Comparison of ENCODE assay signal across 1 cellular context in the genomic region with DNA sequence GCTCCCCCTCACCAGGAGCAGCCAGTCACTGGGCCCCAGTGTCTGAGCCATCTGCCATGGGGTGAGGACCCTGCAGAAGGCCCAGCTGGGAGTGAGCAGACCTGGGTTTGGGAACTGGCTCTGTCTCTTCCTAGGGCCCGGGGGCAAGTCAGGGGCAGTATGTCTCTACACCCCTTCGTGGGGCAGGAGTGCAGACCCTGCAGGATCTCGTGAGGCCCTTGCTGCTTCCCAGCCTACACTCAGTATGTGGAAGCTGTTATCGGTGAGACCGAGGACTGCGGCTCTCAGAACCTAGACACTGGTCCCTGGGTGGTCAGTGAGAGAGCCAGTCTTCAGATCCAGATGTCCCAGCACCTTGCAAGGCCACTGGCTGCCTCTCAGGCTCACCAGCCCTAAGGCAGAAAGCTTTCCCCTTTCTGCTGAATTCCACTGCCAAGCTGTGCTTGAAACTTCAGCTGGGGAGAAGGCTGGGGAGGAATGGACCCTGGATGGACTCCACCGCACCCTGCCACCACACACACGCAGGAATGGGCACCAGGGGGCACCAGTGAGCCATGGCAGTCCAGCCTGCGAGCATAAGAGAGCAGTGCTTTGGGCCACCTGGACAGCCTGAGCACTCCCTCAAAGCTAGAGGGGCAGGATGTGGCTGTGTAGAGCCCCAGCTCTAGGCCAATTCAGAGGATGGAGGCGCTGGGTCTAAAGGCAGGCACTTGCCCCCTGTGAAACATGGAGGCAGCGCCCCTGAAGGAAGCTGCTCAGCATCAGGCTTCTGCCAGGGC.
A peak's percentile ranks its signal among the peaks of the same experiment; 100 is the strongest.
TF ChIP-seq lines count a peak whose summit lies in the region.

No MANE protein-coding gene starts in this region.

TF ChIP-seq in HepG2, 621 proteins besides CTCF, POLR2A, EP300 and RAD21 (continues in another document):
- peak; percentile 34; the same call in 1 of the 2 replicates for TF ChIP-seq ZMYM4 (CRISPR knock-in tag; IDR thresholded peaks at IDR 0.05)
- peak; percentile 20; the same call in 1 of the 2 replicates for TF ChIP-seq NR2F2 (IDR thresholded peaks at IDR 0.05; ENCODE audit: borderline replicate concordance, low read depth)
- peak; percentile 38; the same call in 1 of the 2 replicates for TF ChIP-seq ZNF331 (CRISPR knock-in tag; IDR thresholded peaks at IDR 0.05)
- peak; percentile 87 for TF ChIP-seq SALL1 (CRISPR knock-in tag; IDR thresholded peaks at IDR 0.05)
- no peak for TF ChIP-seq HNF4G (IDR thresholded peaks at IDR 0.05; ENCODE audit: borderline replicate concordance, low read depth, low read length)
- peak; percentile 32; the same call in 1 of the 2 replicates for TF ChIP-seq HNF4G (CRISPR knock-in tag; IDR thresholded peaks at IDR 0.05; ENCODE audit: borderline replicate concordance, low read depth)
- peak; percentile 93; the same call in 1 of the 2 replicates for TF ChIP-seq ZNF567 (CRISPR knock-in tag; IDR thresholded peaks at IDR 0.05; ENCODE audit: borderline replicate concordance)
- peak; percentile 66 for TF ChIP-seq RXRB (CRISPR knock-in tag; IDR thresholded peaks at IDR 0.05; ENCODE audit: borderline replicate concordance)
- peak; percentile 11; the same call in 1 of the 2 replicates for TF ChIP-seq CEBPG (CRISPR knock-in tag; IDR thresholded peaks at IDR 0.05)
- peak; percentile 61; the same call in 1 of the 2 replicates for TF ChIP-seq TBX2 (CRISPR knock-in tag; IDR thresholded peaks at IDR 0.05; ENCODE audit: borderline replicate concordance)
- peak; percentile 66 for TF ChIP-seq TARDBP (CRISPR knock-in tag; IDR thresholded peaks at IDR 0.05)
- no peak for TF ChIP-seq REXO4 (CRISPR knock-in tag; IDR thresholded peaks at IDR 0.05; ENCODE audit: borderline replicate concordance)
- peak; percentile 88; the same call in 1 of the 2 replicates for TF ChIP-seq ZNF354B (CRISPR knock-in tag; IDR thresholded peaks at IDR 0.05)
- peak; percentile 89 for TF ChIP-seq ZNF451 (CRISPR knock-in tag; IDR thresholded peaks at IDR 0.05)
- TF ChIP-seq TGIF2 (CRISPR knock-in tag; IDR thresholded peaks at IDR 0.05): no peak
- no peak for TF ChIP-seq NFKB2 (CRISPR knock-in tag; IDR thresholded peaks at IDR 0.05; ENCODE audit: borderline replicate concordance)
- peak; percentile 69; the same call in 1 of the 2 replicates for TF ChIP-seq ZNF225 (CRISPR knock-in tag; IDR thresholded peaks at IDR 0.05)
- peak; percentile 49; the same call in 1 of the 2 replicates for TF ChIP-seq KDM2A (CRISPR knock-in tag; IDR thresholded peaks at IDR 0.05; ENCODE audit: borderline replicate concordance, low read depth)
- TF ChIP-seq ZNF501 (CRISPR knock-in tag; IDR thresholded peaks at IDR 0.05): peak; percentile 82
- TF ChIP-seq MXD1 (CRISPR knock-in tag; IDR thresholded peaks at IDR 0.05): no peak
- peak; percentile 75 for TF ChIP-seq MED1 (CRISPR knock-in tag; IDR thresholded peaks at IDR 0.05)
- peak; percentile 64; the same call in 1 of the 2 replicates for TF ChIP-seq ZNF205 (CRISPR knock-in tag; IDR thresholded peaks at IDR 0.05)
- TF ChIP-seq YY1 (IDR thresholded peaks at IDR 0.05; ENCODE audit: insufficient read depth, insufficient replicate concordance, low read depth, low read length): peak; percentile 71
- TF ChIP-seq ZNF614 (CRISPR knock-in tag; IDR thresholded peaks at IDR 0.05; ENCODE audit: borderline replicate concordance): peak; percentile 31; the same call in 1 of the 2 replicates
- TF ChIP-seq PHF21A (CRISPR knock-in tag; IDR thresholded peaks at IDR 0.05): no peak
- peak; percentile 53; the same call in 1 of the 2 replicates for TF ChIP-seq ZNF546 (CRISPR knock-in tag; conservative IDR thresholded peaks at IDR 0.05)
- TF ChIP-seq ZNF580 (CRISPR knock-in tag; IDR thresholded peaks at IDR 0.05; ENCODE audit: borderline replicate concordance, low read depth): peak; percentile 29; the same call in 1 of the 2 replicates
- peak; percentile 63; the same call in 1 of the 2 replicates for TF ChIP-seq KDM3A (CRISPR knock-in tag; IDR thresholded peaks at IDR 0.05; ENCODE audit: low read depth)
- TF ChIP-seq ZNF556 (CRISPR knock-in tag; IDR thresholded peaks at IDR 0.05; ENCODE audit: borderline replicate concordance): peak; percentile 39; the same call in 1 of the 2 replicates
- TF ChIP-seq GABPA (IDR thresholded peaks at IDR 0.05; ENCODE audit: low read depth, low read length): no peak
- TF ChIP-seq GABPA (CRISPR knock-in tag; IDR thresholded peaks at IDR 0.05; ENCODE audit: low read depth): no peak
- peak; percentile 18 for TF ChIP-seq ZNF883 (CRISPR knock-in tag; IDR thresholded peaks at IDR 0.05; ENCODE audit: not compliant biosample characterization)
- no peak for TF ChIP-seq U2AF2 (IDR thresholded peaks at IDR 0.05; ENCODE audit: low read depth, low read length)
- peak; percentile 75 for TF ChIP-seq ZNF263 (CRISPR knock-in tag; IDR thresholded peaks at IDR 0.05)
- peak; percentile 66; the same call in 2 of the 3 replicates for TF ChIP-seq MXI1 (IDR thresholded peaks at IDR 0.05; ENCODE audit: borderline replicate concordance, low read depth, low read length)
- peak; percentile 75 for TF ChIP-seq KDM5B (CRISPR knock-in tag; IDR thresholded peaks at IDR 0.05; ENCODE audit: borderline replicate concordance)
- TF ChIP-seq ZNF784 (CRISPR knock-in tag; IDR thresholded peaks at IDR 0.05; ENCODE audit: borderline replicate concordance): no peak
- 0 out of 2 replicates have a peak, but pooled peaks have one; percentile 46 for TF ChIP-seq MIER2 (CRISPR knock-in tag; IDR thresholded peaks at IDR 0.05)
- TF ChIP-seq SOX6 (IDR thresholded peaks at IDR 0.05): no peak
- peak; percentile 47; the same call in 1 of the 2 replicates for TF ChIP-seq SOX6 (CRISPR knock-in tag; IDR thresholded peaks at IDR 0.05)
- TF ChIP-seq, protein P1, sequence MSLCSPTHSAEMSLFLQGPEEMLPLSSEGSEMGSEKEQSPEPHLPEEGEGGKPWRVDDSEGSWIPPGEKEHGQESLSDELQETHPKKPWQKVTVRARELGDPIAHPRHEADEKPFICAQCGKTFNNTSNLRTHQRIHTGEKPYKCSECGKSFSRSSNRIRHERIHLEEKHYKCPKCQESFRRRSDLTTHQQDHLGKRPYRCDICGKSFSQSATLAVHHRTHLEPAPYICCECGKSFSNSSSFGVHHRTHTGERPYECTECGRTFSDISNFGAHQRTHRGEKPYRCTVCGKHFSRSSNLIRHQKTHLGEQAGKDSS (CRISPR knock-in tag; IDR thresholded peaks at IDR 0.05; ENCODE audit: borderline replicate concordance, low read depth): peak; percentile 85; the same call in 1 of the 2 replicates
- peak; percentile 49 for TF ChIP-seq FOXO1 (CRISPR knock-in tag; IDR thresholded peaks at IDR 0.05)
- TF ChIP-seq ZFP91 (CRISPR knock-in tag; IDR thresholded peaks at IDR 0.05; ENCODE audit: borderline replicate concordance): peak; percentile 78; the same call in 1 of the 2 replicates
- TF ChIP-seq THAP11 (CRISPR knock-in tag; IDR thresholded peaks at IDR 0.05): peak; percentile 35; the same call in 1 of the 2 replicates
- no peak for TF ChIP-seq NFE2L2 (IDR thresholded peaks at IDR 0.05; ENCODE audit: low read length)
- TF ChIP-seq KLF16 (CRISPR knock-in tag; IDR thresholded peaks at IDR 0.05): 0 out of 4 replicates have a peak, but pooled peaks of 1 of the 2 experiments have one; percentile 41
- TF ChIP-seq, protein P2, sequence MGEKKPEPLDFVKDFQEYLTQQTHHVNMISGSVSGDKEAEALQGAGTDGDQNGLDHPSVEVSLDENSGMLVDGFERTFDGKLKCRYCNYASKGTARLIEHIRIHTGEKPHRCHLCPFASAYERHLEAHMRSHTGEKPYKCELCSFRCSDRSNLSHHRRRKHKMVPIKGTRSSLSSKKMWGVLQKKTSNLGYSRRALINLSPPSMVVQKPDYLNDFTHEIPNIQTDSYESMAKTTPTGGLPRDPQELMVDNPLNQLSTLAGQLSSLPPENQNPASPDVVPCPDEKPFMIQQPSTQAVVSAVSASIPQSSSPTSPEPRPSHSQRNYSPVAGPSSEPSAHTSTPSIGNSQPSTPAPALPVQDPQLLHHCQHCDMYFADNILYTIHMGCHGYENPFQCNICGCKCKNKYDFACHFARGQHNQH (CRISPR knock-in tag; IDR thresholded peaks at IDR 0.05): peak; percentile 41; the same call in 1 of the 2 replicates
- TF ChIP-seq ZSCAN21 (CRISPR knock-in tag; IDR thresholded peaks at IDR 0.05; ENCODE audit: borderline replicate concordance): peak; percentile 56; the same call in 1 of the 2 replicates
- TF ChIP-seq, protein P3, sequence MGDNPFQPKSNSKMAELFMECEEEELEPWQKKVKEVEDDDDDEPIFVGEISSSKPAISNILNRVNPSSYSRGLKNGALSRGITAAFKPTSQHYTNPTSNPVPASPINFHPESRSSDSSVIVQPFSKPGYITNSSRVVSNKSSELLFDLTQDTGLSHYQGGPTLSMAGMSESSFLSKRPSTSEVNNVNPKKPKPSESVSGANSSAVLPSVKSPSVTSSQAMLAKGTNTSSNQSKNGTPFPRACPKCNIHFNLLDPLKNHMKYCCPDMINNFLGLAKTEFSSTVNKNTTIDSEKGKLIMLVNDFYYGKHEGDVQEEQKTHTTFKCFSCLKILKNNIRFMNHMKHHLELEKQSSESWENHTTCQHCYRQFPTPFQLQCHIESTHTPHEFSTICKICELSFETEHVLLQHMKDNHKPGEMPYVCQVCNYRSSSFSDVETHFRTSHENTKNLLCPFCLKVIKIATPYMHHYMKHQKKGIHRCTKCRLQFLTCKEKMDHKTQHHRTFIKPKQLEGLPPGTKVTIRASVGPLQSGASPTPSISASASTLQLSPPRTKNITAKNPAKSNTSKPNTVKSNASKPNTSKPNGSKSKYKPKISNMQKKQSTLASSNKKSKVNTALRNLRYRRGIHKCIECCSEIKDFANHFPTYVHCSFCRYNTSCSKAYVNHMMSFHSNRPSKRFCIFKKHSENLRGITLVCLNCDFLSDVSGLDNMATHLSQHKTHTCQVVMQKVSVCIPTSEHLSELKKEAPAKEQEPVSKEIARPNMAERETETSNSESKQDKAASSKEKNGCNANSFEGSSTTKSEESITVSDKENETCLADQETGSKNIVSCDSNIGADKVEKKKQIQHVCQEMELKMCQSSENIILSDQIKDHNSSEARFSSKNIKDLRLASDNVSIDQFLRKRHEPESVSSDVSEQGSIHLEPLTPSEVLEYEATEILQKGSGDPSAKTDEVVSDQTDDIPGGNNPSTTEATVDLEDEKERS (CRISPR knock-in tag; IDR thresholded peaks at IDR 0.05): 0 out of 2 replicates have a peak, but pooled peaks have one; percentile 35
- TF ChIP-seq, protein P4, sequence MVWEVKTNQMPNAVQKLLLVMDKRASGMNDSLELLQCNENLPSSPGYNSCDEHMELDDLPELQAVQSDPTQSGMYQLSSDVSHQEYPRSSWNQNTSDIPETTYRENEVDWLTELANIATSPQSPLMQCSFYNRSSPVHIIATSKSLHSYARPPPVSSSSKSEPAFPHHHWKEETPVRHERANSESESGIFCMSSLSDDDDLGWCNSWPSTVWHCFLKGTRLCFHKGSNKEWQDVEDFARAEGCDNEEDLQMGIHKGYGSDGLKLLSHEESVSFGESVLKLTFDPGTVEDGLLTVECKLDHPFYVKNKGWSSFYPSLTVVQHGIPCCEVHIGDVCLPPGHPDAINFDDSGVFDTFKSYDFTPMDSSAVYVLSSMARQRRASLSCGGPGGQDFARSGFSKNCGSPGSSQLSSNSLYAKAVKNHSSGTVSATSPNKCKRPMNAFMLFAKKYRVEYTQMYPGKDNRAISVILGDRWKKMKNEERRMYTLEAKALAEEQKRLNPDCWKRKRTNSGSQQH (CRISPR knock-in tag; IDR thresholded peaks at IDR 0.05; ENCODE audit: low read depth): 0 out of 2 replicates have a peak, but pooled peaks have one; percentile 17
- TF ChIP-seq PAXIP1 (CRISPR knock-in tag; conservative IDR thresholded peaks at IDR 0.05): peak; percentile 40; the same call in 1 of the 2 replicates
